Comparison of ENCODE assay signal across 16 cellular contexts in genomic region chr5:14501353-14502162, GRCh38.
DNase-seq lines count a peak whose midpoint lies in the region; ATAC-seq, FAIRE-seq and TF ChIP-seq lines count a peak whose summit lies in the region.
"Had no signal": no experiment of that assay in that cellular context is flagged by ENCODE, and none has a peak within 500 bp of the region (broad histone marks: within the 10 kb centered on the region; RNA-seq: fewer than 3 reads in every experiment).

No MANE protein-coding gene starts in this region.

- no peak for ATAC-seq in CD8-positive, alpha-beta T cell
- no peak for ATAC-seq in GM18502 (IDR thresholded peaks at IDR 0.05; ENCODE audit: poor library complexity, unreplicated experiment)
- ATAC-seq: activated CD4-positive, CD25-positive, alpha-beta regulatory T cell treated with anti-CD3 and anti-CD28 coated beads, Interleukin-2, amount 50 U/mL, for 24 hours; lower lobe of right lung had no signal

- POLR2A ChIA-PET in CD8-positive, alpha-beta T cell (lab: Charles Lee), result no interaction called here
- POLR2A ChIA-PET in A673 (lab: Charles Lee; ENCODE audit: low non-redundant PET), result no interaction called here

- no peaks in the 10 kb centered on the region for H3K4me1 Mint-ChIP-seq in CD8-positive, alpha-beta T cell (ENCODE audit: low read depth)
- no peaks in the 10 kb centered on the region for H3K4me1 Mint-ChIP-seq in immature natural killer cell

- peak overlapping the region; percentile 41 for H3K27ac Mint-ChIP-seq in CD8-positive, alpha-beta T cell
- H3K27ac Mint-ChIP-seq in immature natural killer cell, result no peak overlapping the region

- TF ChIP-seq CTCF in CD8-positive, alpha-beta T cell (IDR thresholded peaks at IDR 0.05), result no peak
- no peak for TF ChIP-seq CTCF in A673 (conservative IDR thresholded peaks at IDR 0.05; ENCODE audit: low read depth, low read length)

- peaks cover 37% of the 10 kb centered on the region for H3K79me1 ChIP-seq in mesenchymal stem cell (replicated peaks; ENCODE audit: low read length, poor library complexity, severe bottlenecking)

- H3K36me3 ChIP-seq in CD8-positive, alpha-beta T cell (ENCODE audit: insufficient read depth, low read length), result no peaks in the 10 kb centered on the region
- H3K36me3 ChIP-seq in mesenchymal stem cell (ENCODE audit: control insufficient read depth in 1 of 2, insufficient read depth in 2 of 2, low read depth in 1 of 2, low read length in 2 of 2) (peaks cover 87 to 99% of the 10 kb centered on the region in 2 experiments), A673 (ENCODE audit: insufficient read depth, low read length, poor library complexity, severe bottlenecking) (peaks cover 20% of the 10 kb centered on the region)

- H2AK5ac ChIP-seq in mesenchymal stem cell (ENCODE audit: low read length, severe bottlenecking), result no peak overlapping the region

- H2BK120ac ChIP-seq in mesenchymal stem cell (ENCODE audit: low read depth, low read length), result no peak overlapping the region

- H3K27me3 ChIP-seq in CD8-positive, alpha-beta T cell (ENCODE audit: insufficient read depth, low read length), result no peaks in the 10 kb centered on the region
- H3K27me3 ChIP-seq in mesenchymal stem cell (ENCODE audit: control insufficient read depth in 1 of 2, insufficient read depth in 1 of 2, low read length in 2 of 2) (no peaks in the 10 kb centered on the region), A673 (replicated peaks; ENCODE audit: insufficient read depth, low read depth, low read length, poor library complexity) (no peaks in the 10 kb centered on the region)
- H3K27me3 ChIP-seq: adrenal gland had no signal

- H2BK5ac ChIP-seq in mesenchymal stem cell (ENCODE audit: low read depth, low read length, poor library complexity, severe bottlenecking), result no peak overlapping the region

- no TSS peak for BruUV-seq in A673 (replicated peaks; lab: Mats Ljungman, UMichigan)

- H3K4me2 ChIP-seq in mesenchymal stem cell (ENCODE audit: low read length, poor library complexity, severe bottlenecking), result no peak overlapping the region
- H3K4me2 ChIP-seq: KMS-11 had no signal

- intact Hi-C loops in CD8-positive, alpha-beta T cell (cut with DNase I, micrococcal nuclease), result loop anchor here in 1 of 2 experiments (10.0 kb wide), 1 partner anchor 97 kb away; no protein-coding TSS in a partner anchor
- intact Hi-C loops in A673 (cut with micrococcal nuclease; ENCODE audit: unreplicated experiment), result no loop called here

- peak overlapping the region; percentile 48 for H3K9ac ChIP-seq in mesenchymal stem cell (ENCODE audit: low read length)
- H3K9ac ChIP-seq: KMS-11 had no signal

- H3K9me3 ChIP-seq in CD8-positive, alpha-beta T cell (ENCODE audit: low read length), result no peaks in the 10 kb centered on the region
- H3K9me3 ChIP-seq in mesenchymal stem cell (ENCODE audit: control insufficient read depth, low read length) (no peaks in the 10 kb centered on the region), A673 (ENCODE audit: low read depth, low read length, poor library complexity, severe bottlenecking) (no peaks in the 10 kb centered on the region)
- H3K9me3 ChIP-seq: adrenal gland, lower lobe of right lung, thoracic aorta had no signal

- no peak overlapping the region for H2BK15ac ChIP-seq in mesenchymal stem cell (ENCODE audit: low read depth, poor library complexity, severe bottlenecking)

- no peaks in the 10 kb centered on the region for H3K36me3 Mint-ChIP-seq in CD8-positive, alpha-beta T cell
- peaks cover 6 to 12% (median 7%) of the 10 kb centered on the region in 3 donors for H3K36me3 Mint-ChIP-seq in immature natural killer cell

- H3K27ac ChIP-seq in CD8-positive, alpha-beta T cell (ENCODE audit: low read depth, low read length), result no peak overlapping the region
- H3K27ac ChIP-seq in mesenchymal stem cell (ENCODE audit: low read length, poor library complexity, severe bottlenecking) (peak overlapping the region; percentile 16), A673 (ENCODE audit: low read depth, low read length, poor library complexity, severe bottlenecking) (no peak overlapping the region)
- H3K27ac ChIP-seq: adrenal gland, coronary artery, KMS-11, lower lobe of right lung, thoracic aorta had no signal

- 93% methylated on average over 15 of the region's 16 CpGs for WGBS in mesenchymal stem cell

- no peak overlapping the region for H4K91ac ChIP-seq in mesenchymal stem cell (ENCODE audit: low read length)

- no peak for DNase-seq in CD8-positive, alpha-beta T cell
- DNase-seq in HT-29 (ENCODE audit: low spot score), result peak; percentile 69
- DNase-seq in RCC 7860 (ENCODE audit: low spot score), result peak; percentile 54
- DNase-seq in mesenchymal stem cell, result no peak
- DNase-seq in immature natural killer cell, result no peak
- no peak for DNase-seq in mesenteric fat pad (ENCODE audit: low spot score)
- DNase-seq in A673 (ENCODE audit: low spot score), result no peak
- DNase-seq: DMS 273 treated with DMSO at 0.1 percent for 48 hours, lower lobe of right lung, OCI-M1 had no signal

- no peak overlapping the region for H2BK12ac ChIP-seq in mesenchymal stem cell (ENCODE audit: low read length in 2 of 2)

- no peak overlapping the region for H3K14ac ChIP-seq in mesenchymal stem cell (ENCODE audit: low read length in 2 of 2)

- no peak overlapping the region for H3K4me3 Mint-ChIP-seq in CD8-positive, alpha-beta T cell
- H3K4me3 Mint-ChIP-seq in immature natural killer cell, result no peak overlapping the region

- CTCF ChIA-PET in CD8-positive, alpha-beta T cell (lab: Charles Lee), result no interaction called here
- CTCF ChIA-PET in A673 (lab: Charles Lee), result no interaction called here

- H3K4ac ChIP-seq in mesenchymal stem cell (ENCODE audit: low read depth in 1 of 2, low read length in 2 of 2), result no peak overlapping the region

- H4K8ac ChIP-seq in mesenchymal stem cell (ENCODE audit: low read length), result no peak overlapping the region

- H3K23ac ChIP-seq in mesenchymal stem cell (ENCODE audit: low read length in 2 of 2), result no peak overlapping the region

- H3K4me1 ChIP-seq in CD8-positive, alpha-beta T cell (ENCODE audit: insufficient read depth, low read length), result no peaks in the 10 kb centered on the region
- H3K4me1 ChIP-seq in mesenchymal stem cell (ENCODE audit: control insufficient read depth, insufficient read depth, low read depth, low read length) (peaks cover 9% of the 10 kb centered on the region), A673 (ENCODE audit: insufficient read depth, low read length, poor library complexity, severe bottlenecking) (no peaks in the 10 kb centered on the region)
- H3K4me1 ChIP-seq: adrenal gland, lower lobe of right lung had no signal

- no peaks in the 10 kb centered on the region for H3K27me3 Mint-ChIP-seq in CD8-positive, alpha-beta T cell (ENCODE audit: low read depth)
- H3K27me3 Mint-ChIP-seq in immature natural killer cell (ENCODE audit: low read depth in 3 of 3), result no peaks in the 10 kb centered on the region

- no peak overlapping the region for H3K4me3 ChIP-seq in CD8-positive, alpha-beta T cell (ENCODE audit: low read depth, low read length)
- H3K4me3 ChIP-seq in mesenchymal stem cell (ENCODE audit: insufficient read depth in 1 of 2, low read depth in 1 of 2, low read length in 2 of 2) (no peak overlapping the region), A673 (ENCODE audit: low read depth, low read length, poor library complexity, severe bottlenecking) (no peak overlapping the region)
- H3K4me3 ChIP-seq: adrenal gland, coronary artery, lower lobe of right lung, thoracic aorta had no signal

- H3K9me3 Mint-ChIP-seq in CD8-positive, alpha-beta T cell, result no peaks in the 10 kb centered on the region
- no peaks in the 10 kb centered on the region for H3K9me3 Mint-ChIP-seq in immature natural killer cell

- no peak overlapping the region for H2AFZ ChIP-seq in mesenchymal stem cell (ENCODE audit: low read depth, low read length)

- no peak for FAIRE-seq in RCC 7860 (lab: Jason Lieb, UNC)

- no peak overlapping the region for H3K18ac ChIP-seq in mesenchymal stem cell (ENCODE audit: low read depth in 1 of 2, low read length in 2 of 2)

Comparison
In these comparisons a context has a peak if more than half of its experiments do, and no peak if none do; other contexts are left out.
1. DNase-seq: peak in HT-29 (single experiment) and RCC 7860 (single experiment); none in CD8-positive, alpha-beta T cell (0 of 7), mesenchymal stem cell (single experiment), immature natural killer cell (0 of 3), mesenteric fat pad (single experiment) and A673 (single experiment).